1 cellular context compared by ENCODE assay signal in genomic region chr9:14347408-14348224, GRCh38.
TF ChIP-seq lines count a peak whose summit lies in the region.

No MANE protein-coding gene starts in this region.

TF ChIP-seq in H1, 55 proteins besides CTCF, POLR2A, EP300 and RAD21 (continued from another document):
- TF ChIP-seq, protein P1, sequence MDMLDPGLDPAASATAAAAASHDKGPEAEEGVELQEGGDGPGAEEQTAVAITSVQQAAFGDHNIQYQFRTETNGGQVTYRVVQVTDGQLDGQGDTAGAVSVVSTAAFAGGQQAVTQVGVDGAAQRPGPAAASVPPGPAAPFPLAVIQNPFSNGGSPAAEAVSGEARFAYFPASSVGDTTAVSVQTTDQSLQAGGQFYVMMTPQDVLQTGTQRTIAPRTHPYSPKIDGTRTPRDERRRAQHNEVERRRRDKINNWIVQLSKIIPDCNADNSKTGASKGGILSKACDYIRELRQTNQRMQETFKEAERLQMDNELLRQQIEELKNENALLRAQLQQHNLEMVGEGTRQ (IDR thresholded peaks at IDR 0.05; ENCODE audit: low read length) = peak; percentile 6; the same call in 1 of the 2 replicates
- TF ChIP-seq SIX5 (IDR thresholded peaks at IDR 0.05; ENCODE audit: low read depth, low read length) (no peak), SUZ12 (IDR thresholded peaks at IDR 0.05; ENCODE audit: low read length) (peak; percentile 63; the same call in 1 of the 2 replicates), CBX5 (IDR thresholded peaks at IDR 0.05; ENCODE audit: low read depth, low read length) (no peak), CTBP2 (IDR thresholded peaks at IDR 0.05; ENCODE audit: borderline replicate concordance, insufficient read depth, insufficient read length, low read length) (peak; percentile 98), CREB1 (IDR thresholded peaks at IDR 0.05) (0 out of 2 replicates have a peak, but pooled peaks have one; percentile 38), CHD1 (IDR thresholded peaks at IDR 0.05; ENCODE audit: low read depth, low read length) (no peak), POLR2AphosphoS5 (IDR thresholded peaks at IDR 0.05; ENCODE audit: low read depth, low read length) (no peak), SIN3A (conservative IDR thresholded peaks at IDR 0.05 in 1 of 2, IDR thresholded peaks at IDR 0.05 in 1 of 2; ENCODE audit: low read depth in 1 of 2, low read length in 2 of 2) (0 out of 4 replicates have a peak, but pooled peaks of 1 of the 2 experiments have one; percentile 17), RXRA (IDR thresholded peaks at IDR 0.05; ENCODE audit: insufficient read depth, low read depth, low read length) (no peak), ASH2L (IDR thresholded peaks at IDR 0.05; ENCODE audit: low read length) (peak; percentile 96), PHF8 (conservative IDR thresholded peaks at IDR 0.05; ENCODE audit: low read depth, low read length) (0 out of 2 replicates have a peak, but pooled peaks have one; percentile 6), ZNF274 (IDR thresholded peaks at IDR 0.05; ENCODE audit: borderline replicate concordance, extremely low read depth, low read length) (no peak)
- TF ChIP-seq, protein P2, sequence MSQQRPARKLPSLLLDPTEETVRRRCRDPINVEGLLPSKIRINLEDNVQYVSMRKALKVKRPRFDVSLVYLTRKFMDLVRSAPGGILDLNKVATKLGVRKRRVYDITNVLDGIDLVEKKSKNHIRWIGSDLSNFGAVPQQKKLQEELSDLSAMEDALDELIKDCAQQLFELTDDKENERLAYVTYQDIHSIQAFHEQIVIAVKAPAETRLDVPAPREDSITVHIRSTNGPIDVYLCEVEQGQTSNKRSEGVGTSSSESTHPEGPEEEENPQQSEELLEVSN (IDR thresholded peaks at IDR 0.05) = peak; percentile 82
